Comparison of ENCODE assay signal across 12 cellular contexts in genomic region chr1:207883660-207884245, GRCh38. TPM values are rescaled to one million over a fixed set of nuclear protein-coding genes. Genes with fewer than 3 reads are reported as not detected.
DNase-seq lines count a peak whose midpoint lies in the region; ATAC-seq and TF ChIP-seq lines count a peak whose summit lies in the region.
"Had no signal": no experiment of that assay in that cellular context is flagged by ENCODE, and none has a peak within 500 bp of the region (broad histone marks: within the 10 kb centered on the region; RNA-seq: fewer than 3 reads in every experiment).

No MANE protein-coding gene starts in this region.

- H3K27me3 ChIP-seq in heart left ventricle (no peaks in the 10 kb centered on the region), thyroid gland (no peaks in the 10 kb centered on the region)
- no peaks in the 10 kb centered on the region for H3K27me3 ChIP-seq in effector memory CD4-positive, alpha-beta T cell (replicated peaks; ENCODE audit: control insufficient read depth, insufficient read depth, low read length, poor library complexity, severe bottlenecking)
- H3K27me3 ChIP-seq: left lung had no signal

- TF ChIP-seq CTCF in heart left ventricle (IDR thresholded peaks at IDR 0.05) (no peak), thyroid gland (IDR thresholded peaks at IDR 0.05) (no peak)

- ATAC-seq in heart left ventricle (no peak), left ventricle myocardium superior (no peak)
- ATAC-seq: esophagus mucosa, left lung had no signal

- WGBS in heart left ventricle, 4 donors, result 76 to 88% (median 78%) methylated on average over 2 of the region's 2 CpGs
- 82 to 83% methylated on average over 2 of the region's 2 CpGs for WGBS in thyroid gland, 2 donors

- H3K36me3 ChIP-seq in heart left ventricle (peaks cover 0 to 43% (median 8%) of the 10 kb centered on the region in 9 donors), thyroid gland (no peaks in the 10 kb centered on the region)
- no peaks in the 10 kb centered on the region for H3K36me3 ChIP-seq in effector memory CD4-positive, alpha-beta T cell (ENCODE audit: control insufficient read depth, insufficient read depth, low read length)
- H3K36me3 ChIP-seq: left lung had no signal

- TF ChIP-seq POLR2A in heart left ventricle (IDR thresholded peaks at IDR 0.05) (no peak), thyroid gland (IDR thresholded peaks at IDR 0.05) (no peak)

- intact Hi-C loops in heart left ventricle (cut with DNase I), result loop anchor here in 4 of 10 donors (1.0 to 10.0 kb wide), 3 partner anchors 79 to 361 kb away; partner anchors contain the start of gene PLXNA2 (in 2 of the 4)
- intact Hi-C loops in left ventricle myocardium superior (cut with micrococcal nuclease), result no loop called here
- intact Hi-C loops in thyroid gland (cut with DNase I), result loop anchor here (10.0 kb wide), 1 partner anchor 111 kb away; no protein-coding TSS in a partner anchor

- peak overlapping the region in 2 of 12 donors; percentile 5 to 33 for H3K4me3 ChIP-seq in heart left ventricle
- H3K4me3 ChIP-seq in effector memory CD4-positive, alpha-beta T cell (ENCODE audit: insufficient read depth, low read depth, low read length, poor library complexity, severe bottlenecking), result peak overlapping the region; percentile 59
- no peak overlapping the region for H3K4me3 ChIP-seq in thyroid gland (replicated peaks in 1 of 3)
- H3K4me3 ChIP-seq: SK-N-MC had no signal

- H3K4me1 ChIP-seq in heart left ventricle (peaks cover 5 to 68% (median 40%) of the 10 kb centered on the region in 12 donors), thyroid gland (peaks cover 5 to 15% of the 10 kb centered on the region in 2 donors)
- peaks cover 17% of the 10 kb centered on the region for H3K4me1 ChIP-seq in effector memory CD4-positive, alpha-beta T cell (ENCODE audit: control insufficient read depth, insufficient read depth, low read length, poor library complexity, severe bottlenecking)

- no peaks in the 10 kb centered on the region for H3K9me3 ChIP-seq in heart left ventricle
- H3K9me3 ChIP-seq in effector memory CD4-positive, alpha-beta T cell (ENCODE audit: control insufficient read depth, low read length), result no peaks in the 10 kb centered on the region
- H3K9me3 ChIP-seq in thyroid gland, result no peaks in the 10 kb centered on the region
- H3K9me3 ChIP-seq: left lung had no signal

- DNase-seq in heart left ventricle (no peak), left ventricle myocardium superior (no peak), NCI-H1092 (lab: John Stamatoyannopoulos, UW) (peak; percentile 57), thyroid gland (no peak), cerebellar cortex (ENCODE audit: low spot score) (no peak), C1 segment of cervical spinal cord (lab: John Stamatoyannopoulos, UW) (no peak), medulla oblongata (ENCODE audit: extremely low spot score) (no peak)
- no peak for DNase-seq in effector memory CD4-positive, alpha-beta T cell
- DNase-seq: left lung, NCI-H146 had no signal

- H3K27ac ChIP-seq in heart left ventricle (peak overlapping the region in 10 of 12 donors; percentile 23 to 91 (median 68)), thyroid gland (peak overlapping the region in 2 of 3 donors; percentile 35 to 67)
- H3K27ac ChIP-seq in effector memory CD4-positive, alpha-beta T cell (ENCODE audit: insufficient read depth, low read length, poor library complexity, severe bottlenecking), result peak overlapping the region; percentile 75
- H3K27ac ChIP-seq: SK-N-MC had no signal

RNA-seq across cellular contexts. Expression of gene CD34, which starts 27.2 kb away (rescaled TPM):
- total RNA-seq in heart left ventricle, result 100 to 1,000 TPM in 1 of 9 donors, 10 to 100 TPM in 8; 43.6 to 103 (median 63.8) TPM
- 10 to 100 TPM; 37.4 to 41.8 TPM for polyA plus RNA-seq in heart left ventricle
- total RNA-seq in left ventricle myocardium superior, result 72.1 TPM
- total RNA-seq in thyroid gland, result 10 to 100 TPM; 20.7 to 38.8 (median 27.8) TPM
